ENCODE assay signal across 23 cellular contexts in the genomic region with DNA sequence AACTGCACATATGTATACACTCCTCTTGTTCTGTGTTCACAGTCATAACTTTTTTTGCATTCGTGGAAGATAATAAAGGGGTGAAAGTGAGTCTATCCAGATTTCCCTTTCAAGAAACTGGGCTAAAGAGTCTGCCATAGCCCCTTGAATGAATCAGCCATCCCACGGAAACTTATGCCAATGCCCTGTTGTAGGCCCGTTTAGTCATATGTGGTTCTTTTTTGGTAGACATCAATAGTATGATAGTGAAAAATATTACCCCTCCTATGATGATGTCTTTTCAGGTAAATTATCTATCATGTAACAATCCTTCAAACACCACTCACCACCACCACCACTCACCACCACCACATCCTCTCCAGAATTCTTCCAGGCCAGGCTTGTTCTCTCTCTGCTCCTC.
"Had no signal": no experiment of that assay in that cellular context is flagged by ENCODE, and none has a peak within 500 bp of the region (broad histone marks: within the 10 kb centered on the region; RNA-seq: fewer than 3 reads in every experiment).

No MANE protein-coding gene starts in this region.

- H3K36me3 ChIP-seq: adrenal gland, breast epithelium had no signal

- H3K4me1 Mint-ChIP-seq: activated B cell treated with CpG ODN at 0.5 μM for 24 hours; activated CD8-positive, alpha-beta memory T cell treated with anti-CD3 and anti-CD28 coated beads, Interleukin-2, amount 10 ng/mL, durations not matched to agents 7 days and 5 days; T-helper 17 cell had no signal

- H3K27ac Mint-ChIP-seq: activated B cell treated with CpG ODN at 0.5 μM for 24 hours; activated CD8-positive, alpha-beta memory T cell treated with anti-CD3 and anti-CD28 coated beads, Interleukin-2, amount 10 ng/mL, durations not matched to agents 7 days and 5 days; activated naive CD8-positive, alpha-beta T cell; T-helper 17 cell had no signal

- ATAC-seq: activated CD8-positive, alpha-beta memory T cell treated with anti-CD3 and anti-CD28 coated beads, Interleukin-2, amount 10 ng/mL, durations not matched to agents 7 days and 5 days; T-helper 17 cell had no signal

- DNase-seq: activated B cell treated with CpG ODN at 0.5 μM for 24 hours; activated CD4-positive, alpha-beta T cell treated with anti-CD3 and anti-CD28 coated beads for 1 hour; activated CD8-positive, alpha-beta memory T cell treated with anti-CD3 and anti-CD28 coated beads, Interleukin-2, amount 10 ng/mL, durations not matched to agents 7 days and 5 days; activated effector memory CD4-positive, alpha-beta T cell treated with Interleukin-2 at 50 U/mL for 16 hours; activated naive CD4-positive, alpha-beta T cell; adrenal gland; anterior cingulate cortex; caudate nucleus; Karpas-422; MM.1S; NCI-H1105; NCI-H1436; NCI-H1694 treated with DMSO at 0.1 percent for 48 hours; NCI-H2029 treated with DMSO at 0.1 percent for 48 hours; NCI-H345; NCI-H510A; NCI-H526 treated with DMSO at 0.1 percent for 48 hours; NCI-H82; SIG-M5; T-helper 17 cell; T-helper 9 cell had no signal

- H3K27ac ChIP-seq: adrenal gland, breast epithelium had no signal

- H3K4me3 ChIP-seq: adrenal gland, breast epithelium had no signal

- H3K36me3 Mint-ChIP-seq: activated CD8-positive, alpha-beta memory T cell treated with anti-CD3 and anti-CD28 coated beads, Interleukin-2, amount 10 ng/mL, durations not matched to agents 7 days and 5 days had no signal

- H3K4me1 ChIP-seq: adrenal gland, breast epithelium had no signal

- H3K27me3 ChIP-seq: adrenal gland, breast epithelium had no signal

- H3K27me3 Mint-ChIP-seq: activated B cell treated with CpG ODN at 0.5 μM for 24 hours had no signal

- H3K4me3 Mint-ChIP-seq: activated B cell treated with CpG ODN at 0.5 μM for 24 hours; activated CD8-positive, alpha-beta memory T cell treated with anti-CD3 and anti-CD28 coated beads, Interleukin-2, amount 10 ng/mL, durations not matched to agents 7 days and 5 days; activated naive CD8-positive, alpha-beta T cell; T-helper 17 cell had no signal

- H3K9me3 ChIP-seq: adrenal gland, breast epithelium had no signal
